In the genomic region with DNA sequence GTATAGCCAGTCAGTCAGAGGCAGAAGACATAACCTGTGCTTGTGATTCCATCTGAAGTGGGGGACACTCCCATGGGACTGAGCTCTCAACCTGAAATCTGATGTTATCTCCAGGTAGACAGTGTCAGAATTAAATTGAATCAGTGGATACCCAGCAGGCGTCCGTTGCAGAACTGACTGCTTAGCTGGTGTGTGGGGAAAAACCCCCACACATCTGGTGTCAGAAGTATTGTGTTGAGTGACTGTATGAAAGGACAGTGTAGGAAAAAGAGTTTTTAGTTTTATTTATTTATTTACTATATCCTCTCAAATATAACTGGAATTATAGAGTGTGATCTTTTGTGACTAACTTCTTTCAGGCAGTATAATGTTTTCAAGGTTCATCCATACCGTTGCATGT, we compare ENCODE assay signal across 29 cellular contexts.
"Had no signal": no experiment of that assay in that cellular context is flagged by ENCODE, and none has a peak within 500 bp of the region (broad histone marks: within the 10 kb centered on the region; RNA-seq: fewer than 3 reads in every experiment).

No MANE protein-coding gene starts in this region.

- H3K27ac Mint-ChIP-seq: activated CD4-positive, alpha-beta memory T cell treated with anti-CD3 and anti-CD28 coated beads, Interleukin-2, amount 10 ng/mL, durations not matched to agents 7 days and 5 days; activated naive CD8-positive, alpha-beta T cell; activated T-cell treated with anti-CD3 and anti-CD28 coated beads, Interleukin-2, amount 50 U/mL, for 24 hours; dendritic cell treated with granulocyte-macrophage colony-stimulating factor and Interleukin-4, amounts not matched to agents 40 ng/mL and 50 ng/mL, for 4 days; endodermal cell; T-cell; T-helper 2 cell treated with Interferon-gamma antibody and Interleukin-4, amounts not matched to agents 5 μg/mL and 100 μg/mL, for 36 hours had no signal

- H3K4me1 ChIP-seq: prostate gland, testis had no signal

- H3K27ac ChIP-seq: pancreas, prostate gland, testis, transverse colon had no signal

- H3K27me3 Mint-ChIP-seq: activated CD4-positive, alpha-beta memory T cell treated with anti-CD3 and anti-CD28 coated beads, Interleukin-2, amount 10 ng/mL, durations not matched to agents 7 days and 5 days; activated naive CD8-positive, alpha-beta T cell; activated T-cell treated with anti-CD3 and anti-CD28 coated beads, Interleukin-2, amount 50 U/mL, for 24 hours; central memory CD8-positive, alpha-beta T cell; dendritic cell treated with granulocyte-macrophage colony-stimulating factor and Interleukin-4, amounts not matched to agents 40 ng/mL and 50 ng/mL, for 4 days; naive thymus-derived CD8-positive, alpha-beta T cell; T-cell had no signal

- H3K4me3 Mint-ChIP-seq: activated CD4-positive, alpha-beta memory T cell treated with anti-CD3 and anti-CD28 coated beads, Interleukin-2, amount 10 ng/mL, durations not matched to agents 7 days and 5 days; activated naive CD8-positive, alpha-beta T cell; activated T-cell treated with anti-CD3 and anti-CD28 coated beads, Interleukin-2, amount 50 U/mL, for 24 hours; central memory CD8-positive, alpha-beta T cell; dendritic cell treated with granulocyte-macrophage colony-stimulating factor and Interleukin-4, amounts not matched to agents 40 ng/mL and 50 ng/mL, for 4 days; endodermal cell; neural crest cell; T-cell; T-helper 2 cell treated with Interferon-gamma antibody and Interleukin-4, amounts not matched to agents 5 μg/mL and 100 μg/mL, for 36 hours had no signal

- H3K9me3 ChIP-seq: pancreas, prostate gland, testis, transverse colon had no signal

- H3K9me3 Mint-ChIP-seq: central memory CD8-positive, alpha-beta T cell had no signal

- DNase-seq: activated CD4-positive, alpha-beta memory T cell treated with anti-CD3 and anti-CD28 coated beads, Interleukin-2, amount 10 ng/mL, durations not matched to agents 7 days and 5 days; activated CD4-positive, alpha-beta T cell treated with anti-CD3 and anti-CD28 coated beads for 48 hours; activated CD4-positive, CD25-positive, alpha-beta regulatory T cell; activated CD8-positive, alpha-beta memory T cell treated with anti-CD3 and anti-CD28 coated beads, Interleukin-2, amount 50 U/mL, for 48 hours; activated naive CD4-positive, alpha-beta T cell; activated T-cell treated with anti-CD3 and anti-CD28 coated beads, Interleukin-2, amount 50 U/mL, for 24 hours; anterior cingulate cortex; endodermal cell; foreskin fibroblast; head of caudate nucleus; hippocampal formation; kidney; left colon; midbrain; naive thymus-derived CD8-positive, alpha-beta T cell; nucleus accumbens; pancreas; retina; stimulated activated naive CD8-positive, alpha-beta T cell treated with anti-CD3 and anti-CD28 coated beads, Interleukin-15, Interleukin-2, amounts not matched to agents 100 U/mL and 50 U/mL, for 24 hours; T-cell; testis; transverse colon had no signal

- ATAC-seq: esophagus mucosa; left colon; naive thymus-derived CD8-positive, alpha-beta T cell; pancreas; stimulated activated naive CD8-positive, alpha-beta T cell treated with anti-CD3 and anti-CD28 coated beads, Interleukin-15, Interleukin-2, amounts not matched to agents 100 U/mL and 50 U/mL, for 24 hours had no signal

- H3K4me3 ChIP-seq: pancreas, prostate gland, testis, transverse colon had no signal

- H3K36me3 ChIP-seq: pancreas, prostate gland had no signal

- H3K27me3 ChIP-seq: pancreas, testis, transverse colon had no signal
